Comparison of ENCODE assay signal across 26 cellular contexts in genomic region chr1:239428311-239428710, GRCh38. TPM values are rescaled to one million over a fixed set of nuclear protein-coding genes. Genes with fewer than 3 reads are reported as not detected.
"Had no signal": no experiment of that assay in that cellular context is flagged by ENCODE, and none has a peak within 500 bp of the region (broad histone marks: within the 10 kb centered on the region; RNA-seq: fewer than 3 reads in every experiment).

No MANE protein-coding gene starts in this region.

- DNase-seq: activated CD4-positive, alpha-beta T cell treated with anti-CD3 and anti-CD28 coated beads for 4 hours; activated CD4-positive, alpha-beta T cell treated with anti-CD3 and anti-CD28 coated beads, Interleukin-2, amount 50 U/mL, for 4 hours; activated naive CD4-positive, alpha-beta T cell; activated T-cell treated with anti-CD3 and anti-CD28 coated beads for 4 hours; activated T-cell treated with anti-CD3 and anti-CD28 coated beads, Interleukin-2, amount 50 U/mL, for 72 hours; aorta; brain microvascular endothelial cell; caudate nucleus; endodermal cell; islet precursor cell; left ventricle myocardium superior; mucosa of descending colon; stimulated activated CD4-positive, alpha-beta T cell treated with anti-CD3 and anti-CD28 coated beads, Interleukin-1b, Interleukin-23, amount 100 ng/mL, for 48 hours; stimulated activated CD4-positive, alpha-beta T cell treated with anti-CD3 and anti-CD28 coated beads, Interleukin-4, amount 100 ng/mL, for 4 hours; stimulated activated CD8-positive, alpha-beta memory T cell treated with anti-CD3 and anti-CD28 coated beads, Interleukin-4, amount 100 ng/mL, for 48 hours; stimulated activated naive CD8-positive, alpha-beta T cell treated with anti-CD3 and anti-CD28 coated beads, Interleukin-15, amount 100 ng/mL, for 72 hours; substantia nigra; upper lobe of left lung had no signal

- H3K27me3 ChIP-seq: brain microvascular endothelial cell, esophagus muscularis mucosa, upper lobe of left lung, vagina had no signal

- H3K4me1 ChIP-seq: upper lobe of left lung, vagina had no signal

- H3K9me3 ChIP-seq: esophagus muscularis mucosa, mucosa of descending colon, upper lobe of left lung, vagina had no signal

- H3K36me3 ChIP-seq: brain microvascular endothelial cell, esophagus muscularis mucosa, upper lobe of left lung, vagina had no signal

- H3K27ac ChIP-seq: brain microvascular endothelial cell, upper lobe of left lung, vagina, VCaP had no signal

- H3K4me3 ChIP-seq: esophagus muscularis mucosa, mucosa of descending colon, smooth muscle cell, upper lobe of left lung, vagina had no signal

- H3K4me2 ChIP-seq: smooth muscle cell had no signal

- ATAC-seq: activated naive CD4-positive, alpha-beta T cell treated with anti-CD3 and anti-CD28 coated beads, Interleukin-2, amount 50 U/mL, for 72 hours; activated T-cell treated with anti-CD3 and anti-CD28 coated beads, Interleukin-2, amount 50 U/mL, for 72 hours; left ventricle myocardium superior; sciatic nerve; stimulated activated memory B cell treated with anti-CD40 and anti-IgM and Interleukin-4, amounts not matched to agents 10 μg/mL and 1 μg/mL and 100 μg/mL, for 72 hours; stimulated activated naive CD8-positive, alpha-beta T cell treated with anti-CD3 and anti-CD28 coated beads, Interleukin-15, amount 100 ng/mL, for 72 hours had no signal

RNA-seq across cellular contexts. Expression of gene CHRM3, which starts 41.9 kb away (rescaled TPM):
- total RNA-seq: T-helper 1 cell treated with Interleukin-12 subunit alpha and Interleukin-12 subunit beta and Interleukin-4 antibody, amounts not matched to agents 30 ng/mL and 1 ng/mL, for 36 hours had no signal
